In the genomic region with DNA sequence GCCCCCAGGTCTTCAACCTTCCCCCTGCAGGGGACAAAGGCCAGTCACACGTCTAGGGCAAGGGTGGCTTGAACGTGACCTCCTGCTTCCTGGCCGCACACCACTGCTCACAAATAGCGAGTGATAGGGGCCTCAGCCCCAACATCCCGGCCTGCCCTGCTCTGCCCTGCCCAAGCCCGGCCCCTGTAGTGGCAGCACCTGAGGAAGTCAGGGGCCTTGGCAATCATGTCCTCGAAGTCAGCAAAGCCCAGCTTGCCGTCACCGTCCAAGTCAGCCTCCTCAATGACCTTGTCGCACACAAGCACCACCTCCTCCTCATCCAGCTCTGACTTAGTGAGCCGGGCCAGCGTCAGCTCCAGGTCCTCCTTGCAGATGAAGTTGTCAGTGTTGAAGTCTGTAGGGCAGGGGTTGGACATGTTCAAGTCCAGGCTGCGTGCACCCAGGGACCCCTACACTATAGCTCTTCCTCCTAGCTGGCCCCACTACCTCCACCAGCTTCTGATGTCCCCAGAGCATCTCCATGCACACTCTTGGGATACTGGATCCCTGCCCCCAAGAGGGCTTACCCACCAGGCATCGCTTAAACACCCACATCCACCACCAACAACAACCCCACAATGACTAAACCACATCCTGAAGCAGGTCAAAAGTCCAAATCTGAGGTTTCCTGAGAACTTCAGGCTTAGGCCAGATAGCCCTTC, we compare ENCODE assay signal across 14 cellular contexts. TPM values are rescaled to one million over a fixed set of nuclear protein-coding genes. Genes with fewer than 3 reads are reported as not detected.
DNase-seq lines count a peak whose midpoint lies in the region; ATAC-seq and TF ChIP-seq lines count a peak whose summit lies in the region.
"Had no signal": no experiment of that assay in that cellular context is flagged by ENCODE, and none has a peak within 500 bp of the region (broad histone marks: within the 10 kb centered on the region; RNA-seq: fewer than 3 reads in every experiment).

No MANE protein-coding gene starts in this region.

- no peak for ATAC-seq in T-cell (replicated peaks in 1 of 4)
- ATAC-seq: HCT116 had no signal

- no peaks in the 10 kb centered on the region for H3K36me3 ChIP-seq in spleen
- H3K36me3 ChIP-seq: breast epithelium had no signal

- intact Hi-C loops in spleen (cut with DNase I; ENCODE audit: low total_unique reads), result loop anchor here (5.0 to 10.0 kb wide), 3 partner anchors 71 to 138 kb away; no protein-coding TSS in a partner anchor

- H3K4me3 Mint-ChIP-seq in activated naive CD4-positive, alpha-beta T cell treated with anti-CD3 and anti-CD28 coated beads, Interleukin-2, amount 10 ng/mL, durations not matched to agents 7 days and 5 days, result peak overlapping the region; percentile 24
- H3K4me3 Mint-ChIP-seq in T-cell, result peak overlapping the region in 1 of 3 donors; percentile 4

- POLR2A ChIA-PET in T-cell (lab: Charles Lee), result no interaction called here

- H3K4me3 ChIP-seq in fibroblast of mammary gland (ENCODE audit: control insufficient read depth, low read depth, low read length) (no peak overlapping the region), spleen (no peak overlapping the region)
- H3K4me3 ChIP-seq: breast epithelium had no signal

- H3K4me1 ChIP-seq in spleen, result peaks cover 21 to 53% (median 40%) of the 10 kb centered on the region in 6 donors
- H3K4me1 ChIP-seq: breast epithelium had no signal

- H3K9me3 ChIP-seq in spleen, result no peaks in the 10 kb centered on the region
- H3K9me3 ChIP-seq: breast epithelium had no signal

- CTCF ChIA-PET in activated naive CD4-positive, alpha-beta T cell treated with anti-CD3 and anti-CD28 coated beads, Interleukin-2, amount 10 ng/mL, durations not matched to agents 7 days and 5 days (lab: Charles Lee), result interaction anchor here (0.6 to 11.1 kb wide), 8 partner anchors 54 to 149 kb away, joined by 3 to 156 read pairs (median 21); no protein-coding TSS in a partner anchor
- CTCF ChIA-PET in T-cell (lab: Charles Lee), result interaction anchor here in 1 of 2 donors (0.5 to 1.2 kb wide), 2 partner anchors 35 to 54 kb away, joined by 3 to 6 read pairs; no protein-coding TSS in a partner anchor

- peak overlapping the region in 3 of 8 donors; percentile 65 to 87 (median 76) for H3K27ac ChIP-seq in spleen
- H3K27ac ChIP-seq: breast epithelium, epithelial cell of prostate had no signal

- peak overlapping the region; percentile 84 for H3K27ac Mint-ChIP-seq in activated naive CD4-positive, alpha-beta T cell treated with anti-CD3 and anti-CD28 coated beads, Interleukin-2, amount 10 ng/mL, durations not matched to agents 7 days and 5 days
- peak overlapping the region; percentile 91 to 95 for H3K27ac Mint-ChIP-seq in T-cell

- peaks cover 80% of the 10 kb centered on the region for H3K4me1 Mint-ChIP-seq in activated naive CD4-positive, alpha-beta T cell treated with anti-CD3 and anti-CD28 coated beads, Interleukin-2, amount 10 ng/mL, durations not matched to agents 7 days and 5 days
- H3K4me1 Mint-ChIP-seq in T-cell, result peaks cover 32 to 59% (median 43%) of the 10 kb centered on the region in 3 donors

- peak; percentile 47 for DNase-seq in activated naive CD4-positive, alpha-beta T cell treated with anti-CD3 and anti-CD28 coated beads, Interleukin-2, amount 10 ng/mL, durations not matched to agents 7 days and 5 days
- no peak for DNase-seq in activated naive CD4-positive, alpha-beta T cell treated with Interleukin-2 at 50 U/mL for 16 hours
- DNase-seq in T-cell (no peak), fibroblast of mammary gland (ENCODE audit: low read depth) (peak; percentile 24), spleen (peak; percentile 69), NCI-H748 treated with DMSO at 0.1 percent for 48 hours (lab: John Stamatoyannopoulos, UW) (no peak), DMS53 treated with DMSO at 0.1 percent for 48 hours (lab: John Stamatoyannopoulos, UW; ENCODE audit: unreplicated experiment) (no peak)
- DNase-seq in stimulated activated CD4-positive, alpha-beta T cell treated with anti-CD3 and anti-CD28 coated beads, Interleukin-4, amount 100 ng/mL, for 4 hours, result no peak
- DNase-seq: NCI-H526; stimulated activated CD4-positive, alpha-beta T cell treated with anti-CD3 and anti-CD28 coated beads, Interleukin-1b, Interleukin-23, amount 100 ng/mL, for 48 hours; T1000 had no signal

- H3K36me3 Mint-ChIP-seq in activated naive CD4-positive, alpha-beta T cell treated with anti-CD3 and anti-CD28 coated beads, Interleukin-2, amount 10 ng/mL, durations not matched to agents 7 days and 5 days, result no peaks in the 10 kb centered on the region
- no peaks in the 10 kb centered on the region for H3K36me3 Mint-ChIP-seq in T-cell

- no peaks in the 10 kb centered on the region for H3K27me3 ChIP-seq in spleen (replicated peaks in 1 of 7)
- H3K27me3 ChIP-seq: breast epithelium had no signal

- no peak for TF ChIP-seq POLR2A in spleen (IDR thresholded peaks at IDR 0.05)

- TF ChIP-seq CTCF in fibroblast of mammary gland (conservative IDR thresholded peaks at IDR 0.05; ENCODE audit: control insufficient read depth, insufficient read depth, low read depth, low read length), result no peak
- TF ChIP-seq CTCF in spleen (IDR thresholded peaks at IDR 0.05 in 8 of 11, conservative IDR thresholded peaks at IDR 0.05 in 3 of 11), result no peak

- 69 to 80% (median 78%) methylated on average over 4 to 14 of the region's 14 CpGs for WGBS in spleen, 5 donors

- no peaks in the 10 kb centered on the region for H3K9me3 Mint-ChIP-seq in activated naive CD4-positive, alpha-beta T cell treated with anti-CD3 and anti-CD28 coated beads, Interleukin-2, amount 10 ng/mL, durations not matched to agents 7 days and 5 days
- no peaks in the 10 kb centered on the region for H3K9me3 Mint-ChIP-seq in T-cell

- H3K27me3 Mint-ChIP-seq in activated naive CD4-positive, alpha-beta T cell treated with anti-CD3 and anti-CD28 coated beads, Interleukin-2, amount 10 ng/mL, durations not matched to agents 7 days and 5 days, result no peaks in the 10 kb centered on the region
- no peaks in the 10 kb centered on the region for H3K27me3 Mint-ChIP-seq in T-cell

RNA-seq across cellular contexts. Expression of a gene that starts 13.3 kb away (rescaled TPM):
- total RNA-seq in T-cell (not detected), spleen (not detected)
- polyA plus RNA-seq in spleen, result not detected
- total RNA-seq: breast epithelium had no signal

RNA-seq across cellular contexts. Expression of a gene that starts 25.6 kb away (rescaled TPM):
- total RNA-seq in T-cell, result 1 to 10 TPM in 4 of 5 donors, under 1 TPM in 1; 0.72 to 2.8 (median 2.0) TPM
- 1 to 10 TPM; 1.0 to 5.0 (median 3.5) TPM for total RNA-seq in spleen
- polyA plus RNA-seq in spleen, result 1 to 10 TPM; 1.7 to 3.2 (median 3.1) TPM

RNA-seq across cellular contexts. Expression of a gene that starts 28.2 kb away (rescaled TPM):
- total RNA-seq in T-cell (100 to 1,000 TPM in 3 of 5 donors, 10 to 100 TPM in 2; 86.1 to 106 (median 101) TPM), spleen (100 to 1,000 TPM in 5 of 7 donors, 10 to 100 TPM in 2; 88.7 to 131 (median 106) TPM)
- 10 to 100 TPM in 2 of 3 donors, 1 to 10 TPM in 1; 9.4 to 19.4 (median 10.0) TPM for polyA plus RNA-seq in spleen

RNA-seq across cellular contexts. Expression of a gene that starts 43.5 kb away (rescaled TPM):
- total RNA-seq in T-cell (10 to 100 TPM; 40.3 to 64.7 (median 48.5) TPM), spleen (10 to 100 TPM; 63.9 to 90.7 (median 74.0) TPM)
- 10 to 100 TPM; 27.6 to 36.5 (median 31.7) TPM for polyA plus RNA-seq in spleen

Comparison
In these comparisons a context has a peak if more than half of its experiments do, and no peak if none do; other contexts are left out.
1. DNase-seq: peak in activated naive CD4-positive, alpha-beta T cell treated with anti-CD3 and anti-CD28 coated beads, Interleukin-2, amount 10 ng/mL, durations not matched to agents 7 days and 5 days (single experiment), fibroblast of mammary gland (single experiment) and spleen (single experiment); none in activated naive CD4-positive, alpha-beta T cell treated with Interleukin-2 at 50 U/mL for 16 hours (single experiment), T-cell (0 of 34), NCI-H748 treated with DMSO at 0.1 percent for 48 hours (single experiment), stimulated activated CD4-positive, alpha-beta T cell treated with anti-CD3 and anti-CD28 coated beads, Interleukin-4, amount 100 ng/mL, for 4 hours (0 of 2) and DMS53 treated with DMSO at 0.1 percent for 48 hours (single experiment).